ENCODE assay signal across 11 cellular contexts in the genomic region with DNA sequence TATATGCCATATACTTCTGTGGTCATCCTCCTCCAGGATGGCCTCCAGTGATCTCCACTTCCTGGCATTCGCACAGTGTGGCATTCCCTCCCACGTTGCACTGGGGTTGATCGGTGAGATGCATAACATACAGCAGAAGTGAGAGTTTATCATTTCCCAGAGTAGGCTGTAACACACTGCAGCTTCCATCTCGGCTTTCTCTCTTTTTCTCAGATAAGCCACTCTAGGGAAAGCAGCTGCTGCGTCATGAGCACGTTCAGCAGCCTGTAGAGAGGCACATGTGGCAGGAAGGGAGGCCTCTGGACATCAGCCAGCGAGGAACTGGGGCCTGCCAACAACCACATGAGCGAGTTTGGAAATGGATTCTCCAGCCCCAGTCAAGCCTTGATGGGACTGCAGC.
DNase-seq lines count a peak whose midpoint lies in the region; ATAC-seq and TF ChIP-seq lines count a peak whose summit lies in the region.
"Had no signal": no experiment of that assay in that cellular context is flagged by ENCODE, and none has a peak within 500 bp of the region (broad histone marks: within the 10 kb centered on the region; RNA-seq: fewer than 3 reads in every experiment).

No MANE protein-coding gene starts in this region.

- H3K27ac Mint-ChIP-seq in naive thymus-derived CD4-positive, alpha-beta T cell = no peak overlapping the region
- H3K27ac Mint-ChIP-seq: B cell had no signal

- H4K8ac ChIP-seq in mesenchymal stem cell (ENCODE audit: low read length) = no peak overlapping the region

- H3K36me3 ChIP-seq in brain microvascular endothelial cell (replicated peaks) = no peaks in the 10 kb centered on the region
- no peaks in the 10 kb centered on the region for H3K36me3 ChIP-seq in mesenchymal stem cell (ENCODE audit: control insufficient read depth in 1 of 2, insufficient read depth in 2 of 2, low read depth in 1 of 2, low read length in 2 of 2)
- H3K36me3 ChIP-seq in naive thymus-derived CD4-positive, alpha-beta T cell (ENCODE audit: control insufficient read depth in 2 of 3, insufficient read depth in 3 of 3, low read length in 3 of 3) = no peaks in the 10 kb centered on the region

- no peak overlapping the region for H3K27ac ChIP-seq in brain microvascular endothelial cell
- no peak overlapping the region for H3K27ac ChIP-seq in mesenchymal stem cell (ENCODE audit: low read length, poor library complexity, severe bottlenecking)
- H3K27ac ChIP-seq in naive thymus-derived CD4-positive, alpha-beta T cell (ENCODE audit: low read depth, low read length) = no peak overlapping the region

- WGBS in mesenchymal stem cell = 62% methylated on average over 8 of the region's 8 CpGs

- TF ChIP-seq CTCF in AG10803 (conservative IDR thresholded peaks at IDR 0.05; ENCODE audit: low read length) (no peak), brain microvascular endothelial cell (IDR thresholded peaks at IDR 0.05; ENCODE audit: low read depth, low read length, missing control alignments) (no peak)

- intact Hi-C loops in naive thymus-derived CD4-positive, alpha-beta T cell (cut with micrococcal nuclease) = no loop called here

- H2AFZ ChIP-seq in mesenchymal stem cell (ENCODE audit: low read depth, low read length) = no peak overlapping the region

- H3K27me3 ChIP-seq in brain microvascular endothelial cell (replicated peaks) (no peaks in the 10 kb centered on the region), mesenchymal stem cell (ENCODE audit: control insufficient read depth in 1 of 2, insufficient read depth in 1 of 2, low read length in 2 of 2) (no peaks in the 10 kb centered on the region)
- H3K27me3 ChIP-seq in naive thymus-derived CD4-positive, alpha-beta T cell (ENCODE audit: control insufficient read depth in 2 of 2, insufficient read depth in 2 of 2, low read length in 2 of 2) = peaks cover 0 to under 1% of the 10 kb centered on the region in 2 donors

- peak overlapping the region in 1 of 2 experiments; percentile 23 for H2BK12ac ChIP-seq in mesenchymal stem cell (ENCODE audit: low read length in 2 of 2)

- no peak overlapping the region for H3K4me3 Mint-ChIP-seq in naive thymus-derived CD4-positive, alpha-beta T cell
- H3K4me3 Mint-ChIP-seq: B cell had no signal

- H3K14ac ChIP-seq in mesenchymal stem cell (ENCODE audit: low read length in 2 of 2) = peak overlapping the region in 1 of 2 experiments; percentile 77

- in situ Hi-C loops in brain microvascular endothelial cell (cut with HindIII; ENCODE audit: low pct_ligation_motif_present, low sequenced_read_pairs) = no loop called here

- H3K36me3 Mint-ChIP-seq in naive thymus-derived CD4-positive, alpha-beta T cell = no peaks in the 10 kb centered on the region

- no peaks in the 10 kb centered on the region for H3K27me3 Mint-ChIP-seq in naive thymus-derived CD4-positive, alpha-beta T cell
- H3K27me3 Mint-ChIP-seq: B cell had no signal

- H3K4ac ChIP-seq in mesenchymal stem cell (ENCODE audit: low read depth in 1 of 2, low read length in 2 of 2) = no peak overlapping the region

- no peak overlapping the region for H2AK5ac ChIP-seq in mesenchymal stem cell (ENCODE audit: low read length, severe bottlenecking)

- peak; percentile 5 for DNase-seq in AG10803 (ENCODE audit: low read depth)
- peak; percentile 21 to 74 for DNase-seq in NCI-H2081 (lab: John Stamatoyannopoulos, UW)
- DNase-seq in brain microvascular endothelial cell = peak; percentile 72
- DNase-seq in mesenchymal stem cell = peak; percentile 47
- no peak for DNase-seq in epidermal melanocyte (ENCODE audit: insufficient read length, low spot score)
- no peak for DNase-seq in naive thymus-derived CD4-positive, alpha-beta T cell
- DNase-seq: stimulated activated CD4-positive, alpha-beta T cell treated with anti-CD3 and anti-CD28 coated beads, Interleukin-4, amount 100 ng/mL, for 4 hours had no signal

- no peak overlapping the region for H2BK15ac ChIP-seq in mesenchymal stem cell (ENCODE audit: low read depth, poor library complexity, severe bottlenecking)

- peak overlapping the region in 1 of 2 experiments; percentile 56 for H3K18ac ChIP-seq in mesenchymal stem cell (ENCODE audit: low read depth in 1 of 2, low read length in 2 of 2)

- POLR2A ChIA-PET in naive thymus-derived CD4-positive, alpha-beta T cell (lab: Charles Lee) = no interaction called here

- H4K91ac ChIP-seq in mesenchymal stem cell (ENCODE audit: low read length) = no peak overlapping the region

- H3K9me3 ChIP-seq in mesenchymal stem cell (ENCODE audit: control insufficient read depth, low read length) = no peaks in the 10 kb centered on the region
- H3K9me3 ChIP-seq in naive thymus-derived CD4-positive, alpha-beta T cell (ENCODE audit: control insufficient read depth in 2 of 3, low read length in 3 of 3) = no peaks in the 10 kb centered on the region

- H3K9me3 Mint-ChIP-seq in naive thymus-derived CD4-positive, alpha-beta T cell = peaks cover 0 to 2% (median 0%) of the 10 kb centered on the region in 11 donors

- no peaks in the 10 kb centered on the region for H3K79me1 ChIP-seq in mesenchymal stem cell (replicated peaks; ENCODE audit: low read length, poor library complexity, severe bottlenecking)

- H3K4me1 Mint-ChIP-seq in naive thymus-derived CD4-positive, alpha-beta T cell = peaks cover 0 to 20% (median 5%) of the 10 kb centered on the region in 7 donors
- H3K4me1 Mint-ChIP-seq: B cell had no signal

- H3K4me3 ChIP-seq in AG10803 (ENCODE audit: low read length) = no peak overlapping the region
- H3K4me3 ChIP-seq in brain microvascular endothelial cell (ENCODE audit: low read depth, low read length) = no peak overlapping the region
- H3K4me3 ChIP-seq in mesenchymal stem cell (ENCODE audit: insufficient read depth in 1 of 2, low read depth in 1 of 2, low read length in 2 of 2) = no peak overlapping the region
- no peak overlapping the region for H3K4me3 ChIP-seq in naive thymus-derived CD4-positive, alpha-beta T cell (ENCODE audit: low read length)

- no peak overlapping the region for H3K9ac ChIP-seq in mesenchymal stem cell (ENCODE audit: low read length)

- CTCF ChIA-PET in naive thymus-derived CD4-positive, alpha-beta T cell (lab: Charles Lee) = no interaction called here

- no peak for ATAC-seq in naive thymus-derived CD4-positive, alpha-beta T cell
- no peak for ATAC-seq in HG03280 (IDR thresholded peaks at IDR 0.05; ENCODE audit: unreplicated experiment)
- no peak for ATAC-seq in HG03442 (IDR thresholded peaks at IDR 0.05; ENCODE audit: unreplicated experiment)
- ATAC-seq: activated CD4-positive, CD25-positive, alpha-beta regulatory T cell treated with anti-CD3 and anti-CD28 coated beads, Interleukin-2, amount 50 U/mL, for 24 hours had no signal

- no peak overlapping the region for H2BK5ac ChIP-seq in mesenchymal stem cell (ENCODE audit: low read depth, low read length, poor library complexity, severe bottlenecking)

- no peak overlapping the region for H2BK120ac ChIP-seq in mesenchymal stem cell (ENCODE audit: low read depth, low read length)

- no peak overlapping the region for H3K4me2 ChIP-seq in mesenchymal stem cell (ENCODE audit: low read length, poor library complexity, severe bottlenecking)

- no peaks in the 10 kb centered on the region for H3K4me1 ChIP-seq in mesenchymal stem cell (ENCODE audit: control insufficient read depth, insufficient read depth, low read depth, low read length)
- H3K4me1 ChIP-seq in naive thymus-derived CD4-positive, alpha-beta T cell (ENCODE audit: control insufficient read depth in 2 of 2, insufficient read depth in 2 of 2, low read length in 2 of 2) = peaks cover 0 to 6% of the 10 kb centered on the region in 2 donors

- H3K23ac ChIP-seq in mesenchymal stem cell (ENCODE audit: low read length in 2 of 2) = no peak overlapping the region

Comparison
In these comparisons a context has a peak if more than half of its experiments do, and no peak if none do; other contexts are left out.
1. DNase-seq: peak in AG10803 (single experiment), NCI-H2081 (2 of 2), brain microvascular endothelial cell (single experiment) and mesenchymal stem cell (single experiment); none in epidermal melanocyte (single experiment) and naive thymus-derived CD4-positive, alpha-beta T cell (0 of 9).